ENCODE assay signal across 8 cellular contexts in genomic region chr2:9139491-9140443, GRCh38.
DNase-seq lines count a peak whose midpoint lies in the region; FAIRE-seq and TF ChIP-seq lines count a peak whose summit lies in the region.

No MANE protein-coding gene starts in this region.

- H3K4me3 Mint-ChIP-seq in osteocyte (ENCODE audit: unreplicated experiment), result no peak overlapping the region

- H3K36me3 Mint-ChIP-seq in osteocyte (ENCODE audit: unreplicated experiment), result no peaks in the 10 kb centered on the region

- H3K9me3 ChIP-seq in Peyer's patch, result no peaks in the 10 kb centered on the region

- TF ChIP-seq POLR2A in Peyer's patch (IDR thresholded peaks at IDR 0.05), result no peak

- no peak for FAIRE-seq in frontal cortex (lab: Jason Lieb, UNC)

- no peaks in the 10 kb centered on the region for H3K36me3 ChIP-seq in Peyer's patch

- DNase-seq in NCI-H187 (lab: John Stamatoyannopoulos, UW) (peak; percentile 43 to 57), NCI-H187 treated with DMSO at 0.1 percent for 48 hours (lab: John Stamatoyannopoulos, UW) (no peak), Peyer's patch (peak; percentile 28 to 88 (median 86)), frontal cortex (ENCODE audit: low spot score in 2 of 2) (peak; percentile 40 to 66), osteocyte (ENCODE audit: extremely low spot score, unreplicated experiment) (peak; percentile 93), ureter (ENCODE audit: low spot score) (peak; percentile 83)
- peak; percentile 39 for DNase-seq in activated T-helper 9 cell treated with anti-CD3 and anti-CD28 coated beads, Interleukin-2, amount 50 U/mL, for 16 hours (ENCODE audit: low read depth)

- no peak overlapping the region for H3K4me3 ChIP-seq in Peyer's patch

- H3K4me1 ChIP-seq in Peyer's patch, result peaks cover 0 to 20% (median 0%) of the 10 kb centered on the region in 4 donors

- no peak overlapping the region for H3K27ac Mint-ChIP-seq in osteocyte (ENCODE audit: unreplicated experiment)

- H3K27ac ChIP-seq in Peyer's patch, result no peak overlapping the region

- TF ChIP-seq CTCF in Peyer's patch (IDR thresholded peaks at IDR 0.05) (peak in 4 of 6 experiments; percentile 60 to 73 (median 72)), osteocyte (IDR thresholded peaks at IDR 0.05) (peak; percentile 89)

- H3K27me3 ChIP-seq in Peyer's patch, result no peaks in the 10 kb centered on the region

- no peaks in the 10 kb centered on the region for H3K27me3 Mint-ChIP-seq in osteocyte (ENCODE audit: unreplicated experiment)

- TF ChIP-seq RAD21 in Ishikawa (IDR thresholded peaks at IDR 0.05; ENCODE audit: low read depth), result peak; percentile 90

- H3K9me3 Mint-ChIP-seq in osteocyte (ENCODE audit: unreplicated experiment), result no peaks in the 10 kb centered on the region

- TF ChIP-seq EP300 in Ishikawa (IDR thresholded peaks at IDR 0.05; ENCODE audit: borderline replicate concordance), result no peak

- H3K4me1 Mint-ChIP-seq in osteocyte (ENCODE audit: unreplicated experiment), result peaks cover 39% of the 10 kb centered on the region

TF ChIP-seq in Ishikawa, 13 proteins besides CTCF, POLR2A, EP300 and RAD21:
- TF ChIP-seq TCF12 (IDR thresholded peaks at IDR 0.05; ENCODE audit: low read depth) (no peak), TAF1 (IDR thresholded peaks at IDR 0.05; ENCODE audit: low read depth) (no peak), EGR1 (IDR thresholded peaks at IDR 0.05) (no peak), USF1 (IDR thresholded peaks at IDR 0.05) (no peak), CREB1 (IDR thresholded peaks at IDR 0.05; ENCODE audit: low read depth) (no peak), CEBPB (IDR thresholded peaks at IDR 0.05) (no peak), REST (IDR thresholded peaks at IDR 0.05; ENCODE audit: low read depth) (no peak), FOXM1 (IDR thresholded peaks at IDR 0.05; ENCODE audit: borderline replicate concordance, low read depth) (no peak), YY1 (IDR thresholded peaks at IDR 0.05; ENCODE audit: low read depth) (no peak), TEAD4 (IDR thresholded peaks at IDR 0.05) (no peak), MAX (IDR thresholded peaks at IDR 0.05) (no peak), ZBTB7A (IDR thresholded peaks at IDR 0.05; ENCODE audit: low read depth) (no peak), NFIC (IDR thresholded peaks at IDR 0.05) (no peak)
